ENCODE assay signal across 1 cellular context in genomic region chr17:7573324-7574080, GRCh38.
TF ChIP-seq lines count a peak whose summit lies in the region.

No MANE protein-coding gene starts in this region.

TF ChIP-seq in HEK293, 187 proteins besides CTCF, POLR2A, EP300 and RAD21 (continued from another document and continues in another):
- TF ChIP-seq ZNF692 (tag by site-specific recombination; IDR thresholded peaks at IDR 0.05) (peak; percentile 95), ZNF707 (tag by site-specific recombination; IDR thresholded peaks at IDR 0.05) (no peak), ZNF768 (tag by site-specific recombination; IDR thresholded peaks at IDR 0.05) (no peak), SP3 (tag by site-specific recombination; IDR thresholded peaks at IDR 0.05) (peak; percentile 93), ZNF302 (tag by site-specific recombination; IDR thresholded peaks at IDR 0.05; ENCODE audit: low read depth) (no peak), BCL11B (tag by site-specific recombination; IDR thresholded peaks at IDR 0.05; ENCODE audit: low read depth) (peak; percentile 38; the same call in 1 of the 2 replicates), ZNF521 (tag by site-specific recombination; IDR thresholded peaks at IDR 0.05) (no peak), ZNF341 (tag by site-specific recombination; IDR thresholded peaks at IDR 0.05; ENCODE audit: low read depth) (peak; percentile 97), ZNF529 (tag by site-specific recombination; IDR thresholded peaks at IDR 0.05; ENCODE audit: insufficient replicate concordance) (no peak), PRDM10 (tag by site-specific recombination; IDR thresholded peaks at IDR 0.05) (peak; percentile 99), ZNF280C (tag by site-specific recombination; IDR thresholded peaks at IDR 0.05) (no peak), ZFP41 (tag by site-specific recombination; IDR thresholded peaks at IDR 0.05; ENCODE audit: borderline replicate concordance) (no peak), ZNF449 (tag by site-specific recombination; IDR thresholded peaks at IDR 0.05) (no peak; the same call in 1 of the 2 replicates), ZNF596 (tag by site-specific recombination; IDR thresholded peaks at IDR 0.05) (peak; percentile 40; the same call in 1 of the 2 replicates), ZSCAN4 (tag by site-specific recombination; IDR thresholded peaks at IDR 0.05) (no peak), ZEB2 (tag by site-specific recombination; IDR thresholded peaks at IDR 0.05) (peak; percentile 57), HOXC10 (CRISPR knock-in tag; IDR thresholded peaks at IDR 0.05) (no peak), ZFP69B (tag by site-specific recombination; IDR thresholded peaks at IDR 0.05) (peak; percentile 94), KLF7 (tag by site-specific recombination; IDR thresholded peaks at IDR 0.05; ENCODE audit: borderline replicate concordance) (peak; percentile 73; the same call in 1 of the 2 replicates), ZNF112 (tag by site-specific recombination; IDR thresholded peaks at IDR 0.05) (no peak), SP7 (tag by site-specific recombination; IDR thresholded peaks at IDR 0.05) (peak; percentile 87), ZBTB6 (tag by site-specific recombination; IDR thresholded peaks at IDR 0.05) (no peak), ZNF184 (tag by site-specific recombination; IDR thresholded peaks at IDR 0.05) (no peak), ZBTB20 (tag by site-specific recombination; IDR thresholded peaks at IDR 0.05) (no peak), KLF17 (tag by site-specific recombination; IDR thresholded peaks at IDR 0.05) (peak; percentile 93), ZNF510 (tag by site-specific recombination; IDR thresholded peaks at IDR 0.05; ENCODE audit: insufficient replicate concordance) (no peak), ZNF549 (tag by site-specific recombination; IDR thresholded peaks at IDR 0.05) (no peak), ZNF24 (tag by site-specific recombination; IDR thresholded peaks at IDR 0.05) (no peak), SP2 (tag by site-specific recombination; IDR thresholded peaks at IDR 0.05) (peak; percentile 91), ZNF26 (tag by site-specific recombination; IDR thresholded peaks at IDR 0.05) (no peak), ATF2 (tag by site-specific recombination; IDR thresholded peaks at IDR 0.05; ENCODE audit: low read depth) (peak; percentile 37; the same call in 1 of the 2 replicates), PATZ1 (tag by site-specific recombination; IDR thresholded peaks at IDR 0.05) (peak; percentile 96), TRIM28 (IDR thresholded peaks at IDR 0.05; ENCODE audit: borderline replicate concordance, low read length) (no peak), KLF8 (tag by site-specific recombination; IDR thresholded peaks at IDR 0.05) (peak; percentile 81; the same call in 1 of the 2 replicates), ZNF350 (tag by site-specific recombination; IDR thresholded peaks at IDR 0.05) (no peak), ZSCAN5A (tag by site-specific recombination; IDR thresholded peaks at IDR 0.05) (peak; percentile 66; the same call in 1 of the 2 replicates), GLI4 (tag by site-specific recombination; IDR thresholded peaks at IDR 0.05) (peak; percentile 79; the same call in 1 of the 2 replicates), ZNF239 (tag by site-specific recombination; IDR thresholded peaks at IDR 0.05) (no peak), ZNF391 (tag by site-specific recombination; IDR thresholded peaks at IDR 0.05; ENCODE audit: borderline replicate concordance, low read depth) (0 out of 2 replicates have a peak, but pooled peaks have one; percentile 43), ZBTB48 (tag by site-specific recombination; IDR thresholded peaks at IDR 0.05) (no peak), ZNF138 (tag by site-specific recombination; IDR thresholded peaks at IDR 0.05; ENCODE audit: borderline replicate concordance) (no peak), ZNF629 (tag by site-specific recombination; IDR thresholded peaks at IDR 0.05) (peak; percentile 88), ZNF155 (tag by site-specific recombination; IDR thresholded peaks at IDR 0.05) (no peak), ZNF121 (tag by site-specific recombination; IDR thresholded peaks at IDR 0.05) (no peak), SETDB1 (IDR thresholded peaks at IDR 0.05; ENCODE audit: insufficient read length, low read length) (no peak)
